ENCODE assay signal across 32 cellular contexts in the genomic region with DNA sequence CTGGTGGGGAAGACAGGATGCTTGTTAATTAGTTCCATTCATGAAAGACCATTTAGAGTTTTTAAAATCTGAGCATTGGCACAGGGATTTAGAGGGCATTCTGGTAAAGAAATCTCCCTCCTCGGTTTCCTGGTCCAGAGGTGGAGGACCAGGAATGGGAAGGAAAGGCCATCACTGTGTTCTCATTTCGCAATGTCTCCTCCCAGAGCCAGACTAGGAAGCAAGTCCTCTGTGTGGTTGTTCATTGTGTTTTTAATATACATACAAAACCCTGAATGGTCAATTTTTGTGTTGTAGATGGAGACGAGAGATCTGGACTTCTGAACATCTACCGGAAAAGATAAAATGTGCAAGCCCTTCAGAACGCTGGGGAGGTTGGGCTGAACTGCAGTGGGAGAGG. TPM values are rescaled to one million over a fixed set of nuclear protein-coding genes. Genes with fewer than 3 reads are reported as not detected.
"Had no signal": no experiment of that assay in that cellular context is flagged by ENCODE, and none has a peak within 500 bp of the region (broad histone marks: within the 10 kb centered on the region; RNA-seq: fewer than 3 reads in every experiment).

No MANE protein-coding gene starts in this region.

- H3K36me3 Mint-ChIP-seq: activated CD4-positive, alpha-beta memory T cell treated with anti-CD3 and anti-CD28 coated beads for 36 hours; activated CD8-positive, alpha-beta memory T cell treated with anti-CD3 and anti-CD28 coated beads, Interleukin-2, amount 10 ng/mL, durations not matched to agents 7 days and 5 days; activated naive CD4-positive, alpha-beta T cell treated with anti-CD3 and anti-CD28 coated beads, Interleukin-2, amount 10 ng/mL, durations not matched to agents 7 days and 5 days; activated naive CD4-positive, alpha-beta T cell treated with anti-CD3 and anti-CD28 coated beads, Interleukin-2, amount 50 U/mL, for 24 hours; activated naive CD8-positive, alpha-beta T cell; activated naive CD8-positive, alpha-beta T cell treated with anti-CD3 and anti-CD28 coated beads, Interleukin-2, amount 10 ng/mL, durations not matched to agents 7 days and 5 days; T-cell had no signal

- DNase-seq: activated B cell treated with CpG ODN at 0.5 μM for 24 hours; activated CD4-positive, alpha-beta memory T cell treated with anti-CD3 and anti-CD28 coated beads for 36 hours; activated CD4-positive, alpha-beta T cell treated with anti-CD3 and anti-CD28 coated beads for 4 hours; activated CD4-positive, alpha-beta T cell treated with anti-CD3 and anti-CD28 coated beads, Interleukin-2, amount 10 ng/mL, durations not matched to agents 24 days and 14 days; activated CD4-positive, alpha-beta T cell treated with anti-CD3 and anti-CD28 coated beads, Interleukin-2, amount 50 U/mL, for 1 hour; activated CD4-positive, alpha-beta T cell treated with anti-CD3 and anti-CD28 coated beads, Interleukin-2, amount 50 U/mL, for 4 hours; activated CD4-positive, CD25-positive, alpha-beta regulatory T cell treated with anti-CD3 and anti-CD28 coated beads, Interleukin-2, amount 50 U/mL, for 72 hours; activated CD8-positive, alpha-beta memory T cell treated with anti-CD3 and anti-CD28 coated beads, Interleukin-2, amount 10 ng/mL, durations not matched to agents 7 days and 5 days; activated CD8-positive, alpha-beta memory T cell treated with anti-CD3 and anti-CD28 coated beads, Interleukin-2, amount 50 U/mL, for 48 hours; activated CD8-positive, alpha-beta T cell treated with anti-CD3 and anti-CD28 coated beads for 36 hours; activated effector memory CD4-positive, alpha-beta T cell treated with Interleukin-2 at 50 U/mL for 16 hours; activated gamma-delta T cell; activated naive CD4-positive, alpha-beta T cell treated with anti-CD3 and anti-CD28 coated beads, Interleukin-2, amount 10 ng/mL, durations not matched to agents 7 days and 5 days; activated naive CD4-positive, alpha-beta T cell treated with Interleukin-2 at 50 U/mL for 16 hours; activated naive CD8-positive, alpha-beta T cell treated with anti-CD3 and anti-CD28 coated beads, Interleukin-2, amount 10 ng/mL, durations not matched to agents 7 days and 5 days; activated naive CD8-positive, alpha-beta T cell treated with anti-CD3 and anti-CD28 coated beads, Interleukin-2, amount 50 U/mL, for 24 hours; activated T-cell treated with anti-CD3 and anti-CD28 coated beads, Interleukin-2, amount 50 U/mL, for 24 hours; activated T-cell treated with anti-CD3 and anti-CD28 coated beads, Interleukin-2, amount 50 U/mL, for 48 hours; amygdala; anterior cingulate cortex; central memory CD4-positive, alpha-beta T cell; T-cell; T-helper 17 cell; T1000 had no signal

- H3K9me3 Mint-ChIP-seq: activated B cell treated with CpG ODN at 0.5 μM for 24 hours; activated CD4-positive, alpha-beta memory T cell treated with anti-CD3 and anti-CD28 coated beads for 36 hours; activated CD4-positive, alpha-beta T cell treated with anti-CD3 and anti-CD28 coated beads, Interleukin-2, amount 10 ng/mL, durations not matched to agents 24 days and 14 days; activated CD8-positive, alpha-beta T cell treated with anti-CD3 and anti-CD28 coated beads for 36 hours; activated naive CD4-positive, alpha-beta T cell treated with anti-CD3 and anti-CD28 coated beads, Interleukin-2, amount 10 ng/mL, durations not matched to agents 7 days and 5 days; activated naive CD4-positive, alpha-beta T cell treated with anti-CD3 and anti-CD28 coated beads, Interleukin-2, amount 50 U/mL, for 24 hours; activated naive CD8-positive, alpha-beta T cell treated with anti-CD3 and anti-CD28 coated beads, Interleukin-2, amount 10 ng/mL, durations not matched to agents 7 days and 5 days; activated naive CD8-positive, alpha-beta T cell treated with anti-CD3 and anti-CD28 coated beads, Interleukin-2, amount 50 U/mL, for 24 hours; activated T-cell treated with anti-CD3 and anti-CD28 coated beads, Interleukin-2, amount 50 U/mL, for 24 hours; activated T-helper 2 cell treated with anti-CD3 and anti-CD28 coated beads, Interferon-gamma antibody, Interleukin-2, Interleukin-4, amounts not matched to agents 10 μg/mL and 5 μg/mL and 100 μg/mL, durations not matched to agents 14 hours and 24 hours and 36 hours; T-cell had no signal

- H3K27ac Mint-ChIP-seq: activated B cell treated with CpG ODN at 0.5 μM for 24 hours; activated CD4-positive, alpha-beta memory T cell treated with anti-CD3 and anti-CD28 coated beads for 36 hours; activated CD4-positive, alpha-beta T cell treated with anti-CD3 and anti-CD28 coated beads, Interleukin-2, amount 10 ng/mL, durations not matched to agents 24 days and 14 days; activated CD8-positive, alpha-beta memory T cell treated with anti-CD3 and anti-CD28 coated beads, Interleukin-2, amount 10 ng/mL, durations not matched to agents 7 days and 5 days; activated CD8-positive, alpha-beta T cell treated with anti-CD3 and anti-CD28 coated beads for 36 hours; activated naive CD4-positive, alpha-beta T cell treated with anti-CD3 and anti-CD28 coated beads, Interleukin-2, amount 10 ng/mL, durations not matched to agents 7 days and 5 days; activated naive CD4-positive, alpha-beta T cell treated with anti-CD3 and anti-CD28 coated beads, Interleukin-2, amount 50 U/mL, for 24 hours; activated naive CD8-positive, alpha-beta T cell; activated naive CD8-positive, alpha-beta T cell treated with anti-CD3 and anti-CD28 coated beads, Interleukin-2, amount 10 ng/mL, durations not matched to agents 7 days and 5 days; activated naive CD8-positive, alpha-beta T cell treated with anti-CD3 and anti-CD28 coated beads, Interleukin-2, amount 50 U/mL, for 24 hours; activated T-cell treated with anti-CD3 and anti-CD28 coated beads, Interleukin-2, amount 50 U/mL, for 24 hours; activated T-helper 2 cell treated with anti-CD3 and anti-CD28 coated beads, Interferon-gamma antibody, Interleukin-2, Interleukin-4, amounts not matched to agents 10 μg/mL and 5 μg/mL and 100 μg/mL, durations not matched to agents 14 hours and 24 hours and 36 hours; brain; T-cell; T-helper 17 cell had no signal

- H3K4me3 ChIP-seq: ascending aorta had no signal

- H3K4me1 Mint-ChIP-seq: activated CD4-positive, alpha-beta T cell treated with anti-CD3 and anti-CD28 coated beads, Interleukin-2, amount 10 ng/mL, durations not matched to agents 24 days and 14 days; activated CD8-positive, alpha-beta memory T cell treated with anti-CD3 and anti-CD28 coated beads, Interleukin-2, amount 10 ng/mL, durations not matched to agents 7 days and 5 days; activated naive CD4-positive, alpha-beta T cell treated with anti-CD3 and anti-CD28 coated beads, Interleukin-2, amount 10 ng/mL, durations not matched to agents 7 days and 5 days; activated naive CD4-positive, alpha-beta T cell treated with anti-CD3 and anti-CD28 coated beads, Interleukin-2, amount 50 U/mL, for 24 hours; activated naive CD8-positive, alpha-beta T cell treated with anti-CD3 and anti-CD28 coated beads, Interleukin-2, amount 10 ng/mL, durations not matched to agents 7 days and 5 days; activated naive CD8-positive, alpha-beta T cell treated with anti-CD3 and anti-CD28 coated beads, Interleukin-2, amount 50 U/mL, for 24 hours; brain; T-cell had no signal

- ATAC-seq: activated CD8-positive, alpha-beta memory T cell treated with anti-CD3 and anti-CD28 coated beads, Interleukin-2, amount 10 ng/mL, durations not matched to agents 7 days and 5 days; activated CD8-positive, alpha-beta T cell treated with anti-CD3 and anti-CD28 coated beads for 36 hours; activated naive CD8-positive, alpha-beta T cell treated with anti-CD3 and anti-CD28 coated beads, Interleukin-2, amount 50 U/mL, for 24 hours; T-cell; T-helper 17 cell had no signal

- H3K27ac ChIP-seq: ascending aorta, VCaP had no signal

- H3K27me3 ChIP-seq: ascending aorta had no signal

- H3K4me3 Mint-ChIP-seq: activated B cell treated with CpG ODN at 0.5 μM for 24 hours; activated CD4-positive, alpha-beta memory T cell treated with anti-CD3 and anti-CD28 coated beads for 36 hours; activated CD4-positive, alpha-beta T cell treated with anti-CD3 and anti-CD28 coated beads, Interleukin-2, amount 10 ng/mL, durations not matched to agents 24 days and 14 days; activated CD8-positive, alpha-beta memory T cell treated with anti-CD3 and anti-CD28 coated beads, Interleukin-2, amount 10 ng/mL, durations not matched to agents 7 days and 5 days; activated CD8-positive, alpha-beta T cell treated with anti-CD3 and anti-CD28 coated beads for 36 hours; activated naive CD4-positive, alpha-beta T cell treated with anti-CD3 and anti-CD28 coated beads, Interleukin-2, amount 10 ng/mL, durations not matched to agents 7 days and 5 days; activated naive CD4-positive, alpha-beta T cell treated with anti-CD3 and anti-CD28 coated beads, Interleukin-2, amount 50 U/mL, for 24 hours; activated naive CD8-positive, alpha-beta T cell; activated naive CD8-positive, alpha-beta T cell treated with anti-CD3 and anti-CD28 coated beads, Interleukin-2, amount 10 ng/mL, durations not matched to agents 7 days and 5 days; activated naive CD8-positive, alpha-beta T cell treated with anti-CD3 and anti-CD28 coated beads, Interleukin-2, amount 50 U/mL, for 24 hours; activated T-cell treated with anti-CD3 and anti-CD28 coated beads, Interleukin-2, amount 50 U/mL, for 24 hours; brain; T-cell; T-helper 17 cell had no signal

- H3K27me3 Mint-ChIP-seq: activated CD4-positive, alpha-beta memory T cell treated with anti-CD3 and anti-CD28 coated beads for 36 hours; activated CD4-positive, alpha-beta T cell treated with anti-CD3 and anti-CD28 coated beads, Interleukin-2, amount 10 ng/mL, durations not matched to agents 24 days and 14 days; activated CD8-positive, alpha-beta T cell treated with anti-CD3 and anti-CD28 coated beads for 36 hours; activated naive CD8-positive, alpha-beta T cell treated with anti-CD3 and anti-CD28 coated beads, Interleukin-2, amount 50 U/mL, for 24 hours; brain had no signal

- H3K9me3 ChIP-seq: ascending aorta had no signal

- H3K4me1 ChIP-seq: ascending aorta had no signal

RNA-seq across cellular contexts. Expression of a gene that starts 41.3 kb away (rescaled TPM):
- total RNA-seq: activated CD4-positive, alpha-beta memory T cell treated with anti-CD3 and anti-CD28 coated beads for 36 hours; activated CD4-positive, alpha-beta T cell treated with anti-CD3 and anti-CD28 coated beads, Interleukin-2, amount 10 ng/mL, durations not matched to agents 24 days and 14 days; activated CD8-positive, alpha-beta memory T cell treated with anti-CD3 and anti-CD28 coated beads, Interleukin-2, amount 10 ng/mL, durations not matched to agents 7 days and 5 days; activated CD8-positive, alpha-beta T cell treated with anti-CD3 and anti-CD28 coated beads for 36 hours; activated T-helper 2 cell treated with anti-CD3 and anti-CD28 coated beads, Interferon-gamma antibody, Interleukin-2, Interleukin-4, amounts not matched to agents 10 μg/mL and 5 μg/mL and 100 μg/mL, durations not matched to agents 14 hours and 24 hours and 36 hours; T-helper 1 cell treated with Interleukin-12 subunit alpha and Interleukin-12 subunit beta and Interleukin-4 antibody, amounts not matched to agents 30 ng/mL and 1 ng/mL, for 36 hours; T-helper 2 cell treated with Interferon-gamma antibody and Interleukin-4, amounts not matched to agents 100 ng/mL and 5 ng/mL, for 36 hours had no signal
